Comparison of ENCODE assay signal across 1 cellular context in genomic region chr21:42973991-42974831, GRCh38.
A peak's percentile ranks its signal among the peaks of the same experiment; 100 is the strongest.
TF ChIP-seq lines count a peak whose summit lies in the region.

PKNOX1 (plus strand) TSS chr21:42974562; CDS start chr21:43004382, 29,820 bp downstream.

TF ChIP-seq in K562, 482 proteins besides CTCF, POLR2A, EP300 and RAD21 (continued from another document and continues in another):
- TF ChIP-seq, protein P1, sequence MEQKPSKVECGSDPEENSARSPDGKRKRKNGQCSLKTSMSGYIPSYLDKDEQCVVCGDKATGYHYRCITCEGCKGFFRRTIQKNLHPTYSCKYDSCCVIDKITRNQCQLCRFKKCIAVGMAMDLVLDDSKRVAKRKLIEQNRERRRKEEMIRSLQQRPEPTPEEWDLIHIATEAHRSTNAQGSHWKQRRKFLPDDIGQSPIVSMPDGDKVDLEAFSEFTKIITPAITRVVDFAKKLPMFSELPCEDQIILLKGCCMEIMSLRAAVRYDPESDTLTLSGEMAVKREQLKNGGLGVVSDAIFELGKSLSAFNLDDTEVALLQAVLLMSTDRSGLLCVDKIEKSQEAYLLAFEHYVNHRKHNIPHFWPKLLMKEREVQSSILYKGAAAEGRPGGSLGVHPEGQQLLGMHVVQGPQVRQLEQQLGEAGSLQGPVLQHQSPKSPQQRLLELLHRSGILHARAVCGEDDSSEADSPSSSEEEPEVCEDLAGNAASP (IDR thresholded peaks at IDR 0.05): no peak
- TF ChIP-seq PKNOX1 (IDR thresholded peaks at IDR 0.05): peak; percentile 100
- TF ChIP-seq L3MBTL2 (IDR thresholded peaks at IDR 0.05): peak; percentile 89
- TF ChIP-seq, protein P2, sequence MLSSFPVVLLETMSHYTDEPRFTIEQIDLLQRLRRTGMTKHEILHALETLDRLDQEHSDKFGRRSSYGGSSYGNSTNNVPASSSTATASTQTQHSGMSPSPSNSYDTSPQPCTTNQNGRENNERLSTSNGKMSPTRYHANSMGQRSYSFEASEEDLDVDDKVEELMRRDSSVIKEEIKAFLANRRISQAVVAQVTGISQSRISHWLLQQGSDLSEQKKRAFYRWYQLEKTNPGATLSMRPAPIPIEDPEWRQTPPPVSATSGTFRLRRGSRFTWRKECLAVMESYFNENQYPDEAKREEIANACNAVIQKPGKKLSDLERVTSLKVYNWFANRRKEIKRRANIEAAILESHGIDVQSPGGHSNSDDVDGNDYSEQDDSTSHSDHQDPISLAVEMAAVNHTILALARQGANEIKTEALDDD (IDR thresholded peaks at IDR 0.05): no peak
- TF ChIP-seq PCBP1 (IDR thresholded peaks at IDR 0.05; ENCODE audit: low read depth, low read length, poor library complexity, severe bottlenecking): peak; percentile 92
- peak; percentile 34 to 100; a peak in 2 of 4 replicates for TF ChIP-seq FOXK2 (conservative IDR thresholded peaks at IDR 0.05 in 1 of 2, IDR thresholded peaks at IDR 0.05 in 1 of 2; ENCODE audit: low read depth in 2 of 2)
- peak; percentile 77; the same call in 1 of the 2 replicates for TF ChIP-seq DMBX1 (CRISPR knock-in tag; IDR thresholded peaks at IDR 0.05; ENCODE audit: borderline replicate concordance)
- TF ChIP-seq ATF7 (IDR thresholded peaks at IDR 0.05): peak; percentile 100
- TF ChIP-seq POLR2G (IDR thresholded peaks at IDR 0.05; ENCODE audit: low read depth, low read length): peak; percentile 14
- peak; percentile 7; the same call in 1 of the 2 replicates for TF ChIP-seq MAFK (IDR thresholded peaks at IDR 0.05; ENCODE audit: low read length)
- TF ChIP-seq, protein P3, sequence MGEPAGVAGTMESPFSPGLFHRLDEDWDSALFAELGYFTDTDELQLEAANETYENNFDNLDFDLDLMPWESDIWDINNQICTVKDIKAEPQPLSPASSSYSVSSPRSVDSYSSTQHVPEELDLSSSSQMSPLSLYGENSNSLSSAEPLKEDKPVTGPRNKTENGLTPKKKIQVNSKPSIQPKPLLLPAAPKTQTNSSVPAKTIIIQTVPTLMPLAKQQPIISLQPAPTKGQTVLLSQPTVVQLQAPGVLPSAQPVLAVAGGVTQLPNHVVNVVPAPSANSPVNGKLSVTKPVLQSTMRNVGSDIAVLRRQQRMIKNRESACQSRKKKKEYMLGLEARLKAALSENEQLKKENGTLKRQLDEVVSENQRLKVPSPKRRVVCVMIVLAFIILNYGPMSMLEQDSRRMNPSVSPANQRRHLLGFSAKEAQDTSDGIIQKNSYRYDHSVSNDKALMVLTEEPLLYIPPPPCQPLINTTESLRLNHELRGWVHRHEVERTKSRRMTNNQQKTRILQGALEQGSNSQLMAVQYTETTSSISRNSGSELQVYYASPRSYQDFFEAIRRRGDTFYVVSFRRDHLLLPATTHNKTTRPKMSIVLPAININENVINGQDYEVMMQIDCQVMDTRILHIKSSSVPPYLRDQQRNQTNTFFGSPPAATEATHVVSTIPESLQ (CRISPR knock-in tag; IDR thresholded peaks at IDR 0.05): peak; percentile 77; the same call in 1 of the 2 replicates
- TF ChIP-seq, protein P4, sequence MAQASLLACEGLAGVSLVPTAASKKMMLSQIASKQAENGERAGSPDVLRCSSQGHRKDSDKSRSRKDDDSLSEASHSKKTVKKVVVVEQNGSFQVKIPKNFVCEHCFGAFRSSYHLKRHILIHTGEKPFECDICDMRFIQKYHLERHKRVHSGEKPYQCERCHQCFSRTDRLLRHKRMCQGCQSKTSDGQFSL (CRISPR knock-in tag; IDR thresholded peaks at IDR 0.05): peak; percentile 93
- TF ChIP-seq, protein P4 (tag; IDR thresholded peaks at IDR 0.05): 0 out of 4 replicates have a peak, but pooled peaks of 1 of the 2 experiments have one; percentile 16
- peak; percentile 97 for TF ChIP-seq CCNT2 (IDR thresholded peaks at IDR 0.05; ENCODE audit: borderline replicate concordance, extremely low read depth, insufficient read length, low read depth, low read length)
- peak; percentile 100 for TF ChIP-seq PRDM10 (IDR thresholded peaks at IDR 0.05; ENCODE audit: partially characterized antibody)
- TF ChIP-seq FOS (IDR thresholded peaks at IDR 0.05; ENCODE audit: extremely low read depth, insufficient read length): peak; percentile 82
- TF ChIP-seq, protein P5, sequence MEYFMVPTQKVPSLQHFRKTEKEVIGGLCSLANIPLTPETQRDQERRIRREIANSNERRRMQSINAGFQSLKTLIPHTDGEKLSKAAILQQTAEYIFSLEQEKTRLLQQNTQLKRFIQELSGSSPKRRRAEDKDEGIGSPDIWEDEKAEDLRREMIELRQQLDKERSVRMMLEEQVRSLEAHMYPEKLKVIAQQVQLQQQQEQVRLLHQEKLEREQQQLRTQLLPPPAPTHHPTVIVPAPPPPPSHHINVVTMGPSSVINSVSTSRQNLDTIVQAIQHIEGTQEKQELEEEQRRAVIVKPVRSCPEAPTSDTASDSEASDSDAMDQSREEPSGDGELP (CRISPR knock-in tag; IDR thresholded peaks at IDR 0.05; ENCODE audit: borderline replicate concordance): peak; percentile 86
- peak; percentile 39 for TF ChIP-seq PHF20 (IDR thresholded peaks at IDR 0.05; ENCODE audit: partially characterized antibody)
- TF ChIP-seq NFE2 (IDR thresholded peaks at IDR 0.05; ENCODE audit: low read depth): peak; percentile 49
- TF ChIP-seq CBFA2T3 (IDR thresholded peaks at IDR 0.05): peak; percentile 32
- no peak for TF ChIP-seq ZNF830 (CRISPR knock-in tag; IDR thresholded peaks at IDR 0.05)
- TF ChIP-seq MAFF (IDR thresholded peaks at IDR 0.05; ENCODE audit: low read length): peak; percentile 30; the same call in 1 of the 2 replicates
- TF ChIP-seq SUPT5H (IDR thresholded peaks at IDR 0.05): peak; percentile 58
- TF ChIP-seq ETV5 (CRISPR knock-in tag; IDR thresholded peaks at IDR 0.05; ENCODE audit: low read depth): 0 out of 2 replicates have a peak, but pooled peaks have one; percentile 38
- TF ChIP-seq, protein P6, sequence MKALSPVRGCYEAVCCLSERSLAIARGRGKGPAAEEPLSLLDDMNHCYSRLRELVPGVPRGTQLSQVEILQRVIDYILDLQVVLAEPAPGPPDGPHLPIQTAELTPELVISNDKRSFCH (CRISPR knock-in tag; IDR thresholded peaks at IDR 0.05): no peak
- TF ChIP-seq, protein P6 (tag; IDR thresholded peaks at IDR 0.05): peak; percentile 9; the same call in 1 of the 2 replicates
- peak; percentile 84 for TF ChIP-seq RB1 (IDR thresholded peaks at IDR 0.05; ENCODE audit: low read depth)
- TF ChIP-seq RBFOX2 (IDR thresholded peaks at IDR 0.05; ENCODE audit: low read depth, low read length): peak; percentile 78
- peak; percentile 70 for TF ChIP-seq SP2 (IDR thresholded peaks at IDR 0.05; ENCODE audit: extremely low read depth, low read depth, low read length, poor library complexity, severe bottlenecking)
- peak; percentile 100 for TF ChIP-seq JUND (IDR thresholded peaks at IDR 0.05; ENCODE audit: borderline replicate concordance, low read depth, low read length)
- no peak; the same call in 2 of the 3 replicates for TF ChIP-seq JUND (tag; IDR thresholded peaks at IDR 0.05; ENCODE audit: borderline replicate concordance, low read depth, low read length)
- no peak for TF ChIP-seq PHB (CRISPR knock-in tag; IDR thresholded peaks at IDR 0.05)
- TF ChIP-seq ARHGAP35 (IDR thresholded peaks at IDR 0.05; ENCODE audit: partially characterized antibody): peak; percentile 87
- TF ChIP-seq PCBP2 (IDR thresholded peaks at IDR 0.05; ENCODE audit: low read depth, low read length, poor library complexity, severe bottlenecking): no peak
- peak; percentile 2 for TF ChIP-seq CTCFL (IDR thresholded peaks at IDR 0.05; ENCODE audit: borderline replicate concordance, insufficient read depth, low read depth, low read length, poor library complexity, severe bottlenecking)
- TF ChIP-seq, protein P7, sequence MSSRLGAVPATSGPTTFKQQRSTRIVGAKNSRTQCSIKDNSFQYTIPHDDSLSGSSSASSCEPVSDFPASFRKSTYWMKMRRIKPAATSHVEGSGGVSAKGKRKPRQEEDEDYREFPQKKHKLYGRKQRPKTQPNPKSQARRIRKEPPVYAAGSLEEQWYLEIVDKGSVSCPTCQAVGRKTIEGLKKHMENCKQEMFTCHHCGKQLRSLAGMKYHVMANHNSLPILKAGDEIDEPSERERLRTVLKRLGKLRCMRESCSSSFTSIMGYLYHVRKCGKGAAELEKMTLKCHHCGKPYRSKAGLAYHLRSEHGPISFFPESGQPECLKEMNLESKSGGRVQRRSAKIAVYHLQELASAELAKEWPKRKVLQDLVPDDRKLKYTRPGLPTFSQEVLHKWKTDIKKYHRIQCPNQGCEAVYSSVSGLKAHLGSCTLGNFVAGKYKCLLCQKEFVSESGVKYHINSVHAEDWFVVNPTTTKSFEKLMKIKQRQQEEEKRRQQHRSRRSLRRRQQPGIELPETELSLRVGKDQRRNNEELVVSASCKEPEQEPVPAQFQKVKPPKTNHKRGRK (tag; IDR thresholded peaks at IDR 0.05): no peak
- TF ChIP-seq ERF (CRISPR knock-in tag; IDR thresholded peaks at IDR 0.05): peak; percentile 28; the same call in 1 of the 2 replicates
- peak; percentile 85; the same call in 1 of the 2 replicates for TF ChIP-seq E2F1 (CRISPR knock-in tag; IDR thresholded peaks at IDR 0.05)
- TF ChIP-seq CBX3 (IDR thresholded peaks at IDR 0.05; ENCODE audit: borderline replicate concordance in 1 of 2, low read length in 2 of 2): peak in 1 of 2 experiments; percentile 57; a peak in 1 of 3 replicates
- no peak for TF ChIP-seq MCM3 (IDR thresholded peaks at IDR 0.05)
- peak; percentile 56 for TF ChIP-seq EGR1 (conservative IDR thresholded peaks at IDR 0.05)
- peak; percentile 42; the same call in 1 of the 2 replicates for TF ChIP-seq HDAC6 (IDR thresholded peaks at IDR 0.05; ENCODE audit: low read depth, low read length)
- peak; percentile 99 for TF ChIP-seq BHLHE40 (IDR thresholded peaks at IDR 0.05; ENCODE audit: low read length)
